In the genomic region with DNA sequence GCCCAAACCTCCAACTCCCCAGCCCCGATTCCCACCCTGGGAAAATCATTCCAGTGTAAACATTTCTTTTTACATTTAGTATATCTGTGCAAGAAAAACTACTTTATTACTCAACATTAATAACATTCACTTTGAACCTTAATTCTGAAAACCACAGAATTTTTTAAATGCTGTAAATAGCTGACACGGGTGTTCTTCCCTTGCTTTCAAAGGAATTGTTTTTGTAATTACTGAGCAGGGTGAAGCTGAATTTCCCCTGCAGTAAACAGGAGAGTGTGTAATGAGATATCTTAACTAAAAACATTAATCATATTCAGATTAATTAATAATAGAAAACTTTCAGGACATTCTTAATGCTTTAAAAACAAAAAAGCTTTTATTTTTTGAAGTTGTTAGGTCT, we compare ENCODE assay signal across 12 cellular contexts.
A peak's percentile ranks its signal among the peaks of the same experiment; 100 is the strongest.
DNase-seq lines count a peak whose midpoint lies in the region; ATAC-seq and TF ChIP-seq lines count a peak whose summit lies in the region.
"Had no signal": no experiment of that assay in that cellular context is flagged by ENCODE, and none has a peak within 500 bp of the region (broad histone marks: within the 10 kb centered on the region; RNA-seq: fewer than 3 reads in every experiment).

No MANE protein-coding gene starts in this region.

- no peak for TF ChIP-seq POLR2A in suprapubic skin (IDR thresholded peaks at IDR 0.05)

- TF ChIP-seq CTCF in OCI-LY3 (IDR thresholded peaks at IDR 0.05; ENCODE audit: low read depth, low read length) (no peak), suprapubic skin (IDR thresholded peaks at IDR 0.05) (no peak), colonic mucosa (IDR thresholded peaks at IDR 0.05) (no peak)

- H3K36me3 ChIP-seq in OCI-LY3 (replicated peaks; ENCODE audit: low read depth, low read length) (no peaks in the 10 kb centered on the region), ectodermal cell (ENCODE audit: control insufficient read depth, insufficient read depth, low read length) (no peaks in the 10 kb centered on the region), suprapubic skin (no peaks in the 10 kb centered on the region), colonic mucosa (no peaks in the 10 kb centered on the region)
- H3K36me3 ChIP-seq: MG63 had no signal

- ATAC-seq in GM21423 (IDR thresholded peaks at IDR 0.05; ENCODE audit: unreplicated experiment) (no peak), GM21390 (IDR thresholded peaks at IDR 0.05; ENCODE audit: unreplicated experiment) (no peak)
- ATAC-seq: activated CD4-positive, alpha-beta T cell treated with anti-CD3 and anti-CD28 coated beads for 36 hours had no signal

- H3K4me1 ChIP-seq in OCI-LY3 (ENCODE audit: low read length) (peaks cover 18% of the 10 kb centered on the region), ectodermal cell (ENCODE audit: control insufficient read depth, insufficient read depth, low read length) (peaks cover 35% of the 10 kb centered on the region), suprapubic skin (peaks cover 37% of the 10 kb centered on the region), colonic mucosa (no peaks in the 10 kb centered on the region)

- H3K27ac ChIP-seq in OCI-LY3 (ENCODE audit: low read length): no peak overlapping the region
- H3K27ac ChIP-seq in ectodermal cell (ENCODE audit: insufficient read depth, low read depth, low read length, poor library complexity, severe bottlenecking): peak overlapping the region; percentile 79
- H3K27ac ChIP-seq in suprapubic skin: peak overlapping the region; percentile 87
- H3K27ac ChIP-seq in colonic mucosa: no peak overlapping the region

- H4K20me1 ChIP-seq in OCI-LY3 (ENCODE audit: insufficient read depth, low read length): no peaks in the 10 kb centered on the region

- H3K79me2 ChIP-seq in OCI-LY3 (ENCODE audit: low read length): no peaks in the 10 kb centered on the region

- peak overlapping the region; percentile 89 for H2AFZ ChIP-seq in OCI-LY3 (ENCODE audit: low read depth, low read length)

- H3K4me2 ChIP-seq in OCI-LY3 (ENCODE audit: low read length): peak overlapping the region; percentile 76

- H3K9me3 ChIP-seq in OCI-LY3 (ENCODE audit: insufficient read depth, low read length): no peaks in the 10 kb centered on the region
- no peaks in the 10 kb centered on the region for H3K9me3 ChIP-seq in ectodermal cell (ENCODE audit: control insufficient read depth, low read length)
- H3K9me3 ChIP-seq in suprapubic skin: no peaks in the 10 kb centered on the region
- H3K9me3 ChIP-seq in colonic mucosa: no peaks in the 10 kb centered on the region
- H3K9me3 ChIP-seq: MG63 had no signal

- H3K9ac ChIP-seq in OCI-LY3 (ENCODE audit: low read length) (0 out of 2 replicates have a peak overlapping the region, but pooled peaks have one; percentile 24), colonic mucosa (ENCODE audit: low read depth in 2 of 2, low read length in 2 of 2) (no peak overlapping the region)

- intact Hi-C loops in colonic mucosa (cut with DNase I): no loop called here

- peak; percentile 25 for DNase-seq in myocyte (ENCODE audit: low read depth)
- no peak for DNase-seq in suprapubic skin (ENCODE audit: low spot score in 2 of 2)
- no peak for DNase-seq in NCI-H526 treated with DMSO at 0.1 percent for 48 hours (lab: John Stamatoyannopoulos, UW)
- DNase-seq in colonic mucosa: no peak
- DNase-seq: activated CD4-positive, alpha-beta T cell treated with anti-CD3 and anti-CD28 coated beads for 36 hours; activated naive CD4-positive, alpha-beta T cell treated with anti-CD3 and anti-CD28 coated beads, Interleukin-2, amount 10 ng/mL, durations not matched to agents 7 days and 5 days; DMS153; MG63 had no signal

- no peaks in the 10 kb centered on the region for H3K27me3 ChIP-seq in OCI-LY3 (ENCODE audit: low read depth, low read length)
- no peaks in the 10 kb centered on the region for H3K27me3 ChIP-seq in ectodermal cell (ENCODE audit: control insufficient read depth, insufficient read depth, low read length, poor library complexity, severe bottlenecking)
- H3K27me3 ChIP-seq in suprapubic skin: no peaks in the 10 kb centered on the region
- no peaks in the 10 kb centered on the region for H3K27me3 ChIP-seq in colonic mucosa
- H3K27me3 ChIP-seq: MG63 had no signal

- no peak for TF ChIP-seq EP300 in suprapubic skin (IDR thresholded peaks at IDR 0.05)

- H3K4me3 ChIP-seq in OCI-LY3 (ENCODE audit: low read length) (peak overlapping the region; percentile 29; the same call in 1 of the 2 replicates), ectodermal cell (ENCODE audit: insufficient read depth, low read depth, low read length) (no peak overlapping the region), suprapubic skin (no peak overlapping the region), colonic mucosa (no peak overlapping the region)
- H3K4me3 ChIP-seq: MG63 had no signal

- 51 to 79% methylated on average over 1 to 2 of the region's 2 CpGs for WGBS in ectodermal cell, 2 experiments
- 28% methylated on average over 2 of the region's 2 CpGs for WGBS in suprapubic skin

Comparison
In these comparisons a context has a peak if more than half of its experiments do, and no peak if none do; other contexts are left out.
1. H3K27ac ChIP-seq: peak in ectodermal cell (single experiment) and suprapubic skin (single experiment); none in OCI-LY3 (single experiment) and colonic mucosa (single experiment).